29 cellular contexts compared by ENCODE assay signal in genomic region chr5:137876101-137876500, GRCh38. TPM values are rescaled to one million over a fixed set of nuclear protein-coding genes. Genes with fewer than 3 reads are reported as not detected.
"Had no signal": no experiment of that assay in that cellular context is flagged by ENCODE, and none has a peak within 500 bp of the region (broad histone marks: within the 10 kb centered on the region; RNA-seq: fewer than 3 reads in every experiment).

No MANE protein-coding gene starts in this region.

- H3K4me3 ChIP-seq: stomach, suprapubic skin, testis, thoracic aorta, thyroid gland, tibial artery, tibial nerve, transverse colon, upper lobe of left lung, upper lobe of right lung, uterus, vagina had no signal

- H3K9me3 ChIP-seq: stomach, suprapubic skin, testis, thoracic aorta, thyroid gland, tibial artery, tibial nerve, transverse colon, upper lobe of left lung, upper lobe of right lung, uterus, vagina had no signal

- ATAC-seq: stimulated activated effector memory CD8-positive, alpha-beta T cell treated with anti-CD3 and anti-CD28 coated beads, Interleukin-12 subunit alpha, Interleukin-12 subunit beta, amount 100 ng/mL, for 72 hours; stimulated activated memory B cell treated with anti-CD40 and anti-IgM and Interleukin-4, amounts not matched to agents 10 μg/mL and 1 μg/mL and 100 μg/mL, for 72 hours; stimulated activated naive B cell treated with anti-CD40 and anti-IgM and Interleukin-4, amounts not matched to agents 10 μg/mL and 1 μg/mL and 100 μg/mL, for 72 hours; stimulated activated naive CD8-positive, alpha-beta T cell treated with anti-CD3 and anti-CD28 coated beads, Interleukin-15, amount 100 ng/mL, for 72 hours; stimulated activated naive CD8-positive, alpha-beta T cell treated with anti-CD3 and anti-CD28 coated beads, Interleukin-15, Interleukin-2, amounts not matched to agents 100 U/mL and 50 U/mL, for 24 hours; upper lobe of right lung had no signal

- H3K27ac ChIP-seq: stomach, suprapubic skin, testis, thoracic aorta, thyroid gland, tibial artery, transverse colon, upper lobe of left lung, upper lobe of right lung, uterus, vagina had no signal

- H3K36me3 ChIP-seq: stomach, suprapubic skin, thoracic aorta, thyroid gland, tibial artery, tibial nerve, transverse colon, upper lobe of left lung, upper lobe of right lung, uterus, vagina had no signal

- DNase-seq: stimulated activated CD4-positive, alpha-beta T cell treated with anti-CD3 and anti-CD28 coated beads, Interleukin-2, amount 100 ng/mL, for 48 hours; stimulated activated CD4-positive, alpha-beta T cell treated with anti-CD3 and anti-CD28 coated beads, Interleukin-4, amount 100 ng/mL, for 1 hour; stimulated activated CD4-positive, alpha-beta T cell treated with anti-CD3 and anti-CD28 coated beads, Interleukin-4, amount 100 ng/mL, for 24 hours; stimulated activated CD4-positive, alpha-beta T cell treated with anti-CD3 and anti-CD28 coated beads, Interleukin-4, amount 100 ng/mL, for 4 hours; stimulated activated CD8-positive, alpha-beta memory T cell treated with anti-CD3 and anti-CD28 coated beads, Interleukin-4, amount 100 ng/mL, for 48 hours; stimulated activated naive B cell treated with anti-CD40 and anti-IgM and Interleukin-4, amounts not matched to agents 10 μg/mL and 1 μg/mL and 100 μg/mL, for 72 hours; stimulated activated naive CD4-positive, alpha-beta T cell; stimulated activated naive CD4-positive, alpha-beta T cell treated with Interleukin-2 at 50 U/mL for 16 hours; stimulated activated naive CD8-positive, alpha-beta T cell treated with anti-CD3 and anti-CD28 coated beads, Interleukin-15, amount 100 ng/mL, for 72 hours; stimulated activated naive CD8-positive, alpha-beta T cell treated with anti-CD3 and anti-CD28 coated beads, Interleukin-15, Interleukin-2, amounts not matched to agents 100 U/mL and 50 U/mL, for 24 hours; stomach; substantia nigra; testis; thyroid gland; tibial artery; transverse colon; trophoblast cell; upper lobe of left lung; upper lobe of right lung; uterus had no signal

- H3K27me3 ChIP-seq: stomach, suprapubic skin, testis, thyroid gland, tibial artery, tibial nerve, transverse colon, upper lobe of left lung, upper lobe of right lung, uterus, vagina had no signal

- H3K4me1 ChIP-seq: stomach, testis, thyroid gland, tibial nerve, transverse colon, upper lobe of left lung, upper lobe of right lung, uterus, vagina had no signal

RNA-seq across cellular contexts. Expression of gene MYOT, which starts 8.4 kb away (rescaled TPM):
- total RNA-seq: temporal lobe, upper lobe of left lung, upper lobe of right lung had no signal

RNA-seq across cellular contexts. Expression of gene PKD2L2, which starts 13.2 kb away (rescaled TPM):
- total RNA-seq: stomach, subcutaneous adipose tissue, suprapubic skin, thoracic aorta, thyroid gland, tibial nerve, transverse colon, upper lobe of left lung, upper lobe of right lung, ureter, uterus, vagina had no signal
- polyA plus RNA-seq: stomach had no signal
